In the genomic region with DNA sequence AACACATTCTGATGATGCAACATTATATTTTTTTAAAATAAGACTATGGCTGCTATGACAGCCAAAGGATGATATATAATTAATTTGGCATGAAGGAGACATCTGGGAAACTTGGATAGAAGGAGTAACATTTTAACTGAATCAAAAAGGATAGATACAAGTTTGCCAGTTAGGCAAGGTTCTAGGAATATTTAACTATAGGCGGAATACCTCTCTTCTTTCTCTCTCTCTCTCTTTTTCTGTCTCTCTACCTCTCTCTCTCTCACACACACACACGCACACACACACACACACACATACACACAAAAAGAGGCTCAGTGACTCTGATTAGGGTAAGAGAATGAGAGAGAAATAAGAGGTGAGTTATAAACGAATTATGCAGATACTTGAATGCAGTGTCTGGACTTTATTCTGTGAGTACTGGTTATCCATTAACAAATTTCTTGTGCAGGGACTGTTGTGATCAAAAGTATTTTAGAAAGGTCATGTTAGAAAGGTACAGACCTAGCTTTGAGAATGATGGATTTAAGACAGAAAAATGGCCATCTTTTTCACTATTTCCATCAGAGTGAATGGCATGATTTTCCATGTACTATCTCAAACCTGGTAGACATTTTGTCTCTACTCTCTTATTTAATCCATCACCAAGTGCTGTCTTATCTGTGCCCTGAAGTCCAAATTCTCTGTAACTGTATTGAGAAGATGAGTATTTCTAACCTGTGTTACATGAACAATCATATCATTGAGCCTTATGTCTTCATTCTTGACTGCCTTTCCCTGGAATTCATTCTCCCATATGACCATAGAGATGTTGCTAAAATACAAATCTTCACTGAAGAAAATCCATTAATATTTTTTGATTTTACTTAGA, we compare ENCODE assay signal across 27 cellular contexts.
"Had no signal": no experiment of that assay in that cellular context is flagged by ENCODE, and none has a peak within 500 bp of the region (broad histone marks: within the 10 kb centered on the region; RNA-seq: fewer than 3 reads in every experiment).

No MANE protein-coding gene starts in this region.

- H3K4me1 ChIP-seq: esophagus squamous epithelium, heart right ventricle, pancreas, right atrium auricular region, sigmoid colon, stomach, thyroid gland, vagina had no signal

- H3K27ac Mint-ChIP-seq: mesothelial cell of epicardium; naive thymus-derived CD4-positive, alpha-beta T cell; stimulated activated effector memory CD8-positive, alpha-beta T cell treated with anti-CD3 and anti-CD28 coated beads, Interleukin-12 subunit alpha, Interleukin-12 subunit beta, amount 100 ng/mL, for 72 hours had no signal

- H3K36me3 Mint-ChIP-seq: naive thymus-derived CD4-positive, alpha-beta T cell; stimulated activated effector memory CD8-positive, alpha-beta T cell treated with anti-CD3 and anti-CD28 coated beads, Interleukin-12 subunit alpha, Interleukin-12 subunit beta, amount 100 ng/mL, for 72 hours had no signal

- H3K9me3 ChIP-seq: neutrophil, pancreas, thyroid gland, vagina had no signal

- H3K36me3 ChIP-seq: esophagus squamous epithelium, heart right ventricle, neutrophil, pancreas, right atrium auricular region, sigmoid colon, stomach, thyroid gland, vagina had no signal

- ATAC-seq: heart right ventricle; naive thymus-derived CD4-positive, alpha-beta T cell; pancreas; stimulated activated effector memory CD8-positive, alpha-beta T cell treated with anti-CD3 and anti-CD28 coated beads, Interleukin-12 subunit alpha, Interleukin-12 subunit beta, amount 100 ng/mL, for 72 hours had no signal

- FAIRE-seq: endothelial cell of umbilical vein, islet of Langerhans, pancreas had no signal

- DNase-seq: dermis blood vessel endothelial cell; effector memory CD4-positive, alpha-beta T cell; erythroblast; esophagus squamous epithelium; foreskin melanocyte; glutamatergic neuron; heart right ventricle; hippocampal formation; kidney glomerular epithelial cell; mesenchymal stem cell; naive thymus-derived CD4-positive, alpha-beta T cell; pancreas; sigmoid colon; stimulated activated CD4-positive, alpha-beta T cell treated with anti-CD3 and anti-CD28 coated beads, Interleukin-2, amount 100 ng/mL, for 24 hours; stimulated activated CD4-positive, alpha-beta T cell treated with anti-CD3 and anti-CD28 coated beads, Interleukin-4, amount 100 ng/mL, for 24 hours; stimulated activated naive CD4-positive, alpha-beta T cell treated with Interleukin-2 at 50 U/mL for 16 hours; stomach; thyroid gland; trophoblast cell had no signal

- H3K4me1 Mint-ChIP-seq: mesothelial cell of epicardium; naive thymus-derived CD4-positive, alpha-beta T cell; stimulated activated effector memory CD8-positive, alpha-beta T cell treated with anti-CD3 and anti-CD28 coated beads, Interleukin-12 subunit alpha, Interleukin-12 subunit beta, amount 100 ng/mL, for 72 hours had no signal

- H3K4me3 Mint-ChIP-seq: mesothelial cell of epicardium; naive thymus-derived CD4-positive, alpha-beta T cell; stimulated activated effector memory CD8-positive, alpha-beta T cell treated with anti-CD3 and anti-CD28 coated beads, Interleukin-12 subunit alpha, Interleukin-12 subunit beta, amount 100 ng/mL, for 72 hours had no signal

- H3K27ac ChIP-seq: coronary artery, esophagus squamous epithelium, heart right ventricle, neutrophil, pancreas, right atrium auricular region, sigmoid colon, stomach, thyroid gland, vagina had no signal

- H3K27me3 Mint-ChIP-seq: naive thymus-derived CD4-positive, alpha-beta T cell had no signal

- H3K4me3 ChIP-seq: coronary artery, esophagus squamous epithelium, heart right ventricle, pancreas, right atrium auricular region, sigmoid colon, stomach, thyroid gland, vagina had no signal
